In the genomic region with DNA sequence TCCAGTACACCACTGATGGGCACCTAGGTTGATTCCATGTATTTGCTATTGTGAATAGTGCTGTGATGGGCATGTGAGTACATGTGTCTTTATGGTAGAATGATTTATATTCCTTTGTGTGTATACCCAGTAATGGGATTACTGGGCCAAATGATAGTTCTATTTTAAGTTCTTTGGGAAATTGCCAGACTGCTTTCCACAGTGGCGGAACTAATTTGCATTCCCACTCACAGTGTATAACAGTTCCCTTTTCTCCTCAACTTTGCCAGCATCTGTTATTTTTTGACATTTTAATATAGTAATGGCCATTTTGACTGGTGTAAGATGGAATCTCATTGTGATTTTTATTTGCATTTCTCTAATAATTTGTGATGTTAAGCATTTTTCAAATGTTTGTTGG, we compare ENCODE assay signal across 18 cellular contexts. TPM values are rescaled to one million over a fixed set of nuclear protein-coding genes. Genes with fewer than 3 reads are reported as not detected.
"Had no signal": no experiment of that assay in that cellular context is flagged by ENCODE, and none has a peak within 500 bp of the region (broad histone marks: within the 10 kb centered on the region; RNA-seq: fewer than 3 reads in every experiment).

No MANE protein-coding gene starts in this region.

- H3K27ac Mint-ChIP-seq: activated CD8-positive, alpha-beta memory T cell treated with anti-CD3 and anti-CD28 coated beads, Interleukin-2, amount 10 ng/mL, durations not matched to agents 7 days and 5 days; activated naive CD4-positive, alpha-beta T cell treated with anti-CD3 and anti-CD28 coated beads, Interleukin-2, amount 50 U/mL, for 72 hours; activated T-cell treated with anti-CD3 and anti-CD28 coated beads, Interleukin-2, amount 50 U/mL, for 24 hours; neural progenitor cell; T-helper 2 cell treated with Interferon-gamma antibody and Interleukin-4, amounts not matched to agents 5 μg/mL and 100 μg/mL, for 36 hours had no signal

- H2AFZ ChIP-seq: neural progenitor cell had no signal

- H3K9ac ChIP-seq: neural progenitor cell had no signal

- H3K4me1 ChIP-seq: gastrocnemius medialis, neural progenitor cell had no signal

- H3K27me3 ChIP-seq: dorsolateral prefrontal cortex, gastrocnemius medialis, neural progenitor cell, ovary, uterus had no signal

- H3K27ac ChIP-seq: dorsolateral prefrontal cortex, gastrocnemius medialis, neural progenitor cell, ovary, uterus had no signal

- H3K4me3 Mint-ChIP-seq: activated CD8-positive, alpha-beta memory T cell treated with anti-CD3 and anti-CD28 coated beads, Interleukin-2, amount 10 ng/mL, durations not matched to agents 7 days and 5 days; activated T-cell treated with anti-CD3 and anti-CD28 coated beads, Interleukin-2, amount 50 U/mL, for 24 hours; neural progenitor cell; T-helper 2 cell treated with Interferon-gamma antibody and Interleukin-4, amounts not matched to agents 5 μg/mL and 100 μg/mL, for 36 hours had no signal

- FAIRE-seq: endometrium, small intestine had no signal

- ATAC-seq: activated CD8-positive, alpha-beta memory T cell treated with anti-CD3 and anti-CD28 coated beads, Interleukin-2, amount 10 ng/mL, durations not matched to agents 7 days and 5 days; activated naive CD4-positive, alpha-beta T cell treated with anti-CD3 and anti-CD28 coated beads, Interleukin-2, amount 50 U/mL, for 72 hours; gastrocnemius medialis; left lobe of liver had no signal

- H3K27me3 Mint-ChIP-seq: activated CD8-positive, alpha-beta memory T cell treated with anti-CD3 and anti-CD28 coated beads, Interleukin-2, amount 10 ng/mL, durations not matched to agents 7 days and 5 days had no signal

- H3K4me2 ChIP-seq: neural progenitor cell had no signal

- DNase-seq: activated CD4-positive, alpha-beta T cell treated with anti-CD3 and anti-CD28 coated beads for 1 hour; activated CD4-positive, alpha-beta T cell treated with anti-CD3 and anti-CD28 coated beads, Interleukin-2, amount 50 U/mL, for 48 hours; activated CD8-positive, alpha-beta memory T cell treated with anti-CD3 and anti-CD28 coated beads, Interleukin-2, amount 10 ng/mL, durations not matched to agents 7 days and 5 days; activated effector memory CD4-positive, alpha-beta T cell treated with Interleukin-2 at 50 U/mL for 16 hours; activated T-cell treated with anti-CD3 and anti-CD28 coated beads, Interleukin-2, amount 50 U/mL, for 24 hours; amniotic stem cell; dorsolateral prefrontal cortex; gastrocnemius medialis; islet precursor cell; mesendoderm; ovary; small intestine; uterus had no signal

- H3K36me3 ChIP-seq: gastrocnemius medialis, neural progenitor cell, ovary, uterus had no signal

- H3K9me3 ChIP-seq: gastrocnemius medialis, ovary, uterus had no signal

- H3K4me3 ChIP-seq: dorsolateral prefrontal cortex, gastrocnemius medialis, neural progenitor cell, ovary, uterus had no signal

- H3K4me1 Mint-ChIP-seq: activated CD8-positive, alpha-beta memory T cell treated with anti-CD3 and anti-CD28 coated beads, Interleukin-2, amount 10 ng/mL, durations not matched to agents 7 days and 5 days; neural progenitor cell had no signal

RNA-seq across cellular contexts. Expression of gene CC2D2A, which starts 25.9 kb away (rescaled TPM):
- total RNA-seq: activated CD8-positive, alpha-beta memory T cell treated with anti-CD3 and anti-CD28 coated beads, Interleukin-2, amount 10 ng/mL, durations not matched to agents 7 days and 5 days; activated naive CD4-positive, alpha-beta T cell treated with anti-CD3 and anti-CD28 coated beads, Interleukin-2, amount 50 U/mL, for 72 hours had no signal
